27 cellular contexts compared by ENCODE assay signal in the genomic region with DNA sequence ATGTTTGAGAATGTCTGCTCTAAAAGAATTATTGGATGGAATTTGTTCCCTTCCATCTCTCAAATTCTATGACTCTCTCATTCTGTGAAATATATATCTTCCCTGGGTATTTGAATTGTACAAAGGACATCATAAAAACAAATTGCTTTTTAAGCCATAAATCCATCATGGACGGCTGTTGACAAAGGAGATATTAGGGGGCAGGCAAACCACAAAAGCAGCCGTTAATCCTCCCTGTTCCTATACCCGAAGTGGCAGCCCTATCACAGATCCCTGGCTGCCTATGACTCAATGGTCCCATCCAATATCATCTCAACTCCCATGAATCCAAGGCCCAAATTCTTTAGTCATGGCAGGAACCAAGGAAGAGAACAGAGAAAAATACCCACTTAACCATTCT.
"Had no signal": no experiment of that assay in that cellular context is flagged by ENCODE, and none has a peak within 500 bp of the region (broad histone marks: within the 10 kb centered on the region; RNA-seq: fewer than 3 reads in every experiment).

No MANE protein-coding gene starts in this region.

- ATAC-seq: activated CD4-positive, alpha-beta T cell treated with anti-CD3 and anti-CD28 coated beads for 36 hours; activated CD8-positive, alpha-beta memory T cell treated with anti-CD3 and anti-CD28 coated beads, Interleukin-2, amount 10 ng/mL, durations not matched to agents 7 days and 5 days; activated CD8-positive, alpha-beta T cell treated with anti-CD3 and anti-CD28 coated beads, Interleukin-2, amount 10 ng/mL, durations not matched to agents 7 days and 5 days; body of pancreas had no signal

- H3K4me1 Mint-ChIP-seq: activated CD4-positive, alpha-beta T cell treated with anti-CD3 and anti-CD28 coated beads for 36 hours; activated CD4-positive, alpha-beta T cell treated with anti-CD3 and anti-CD28 coated beads, Interleukin-2, amount 10 ng/mL, durations not matched to agents 24 days and 14 days; activated CD8-positive, alpha-beta memory T cell treated with anti-CD3 and anti-CD28 coated beads, Interleukin-2, amount 10 ng/mL, durations not matched to agents 7 days and 5 days had no signal

- H3K27me3 ChIP-seq: body of pancreas had no signal

- H3K36me3 Mint-ChIP-seq: activated CD4-positive, alpha-beta memory T cell treated with anti-CD3 and anti-CD28 coated beads for 36 hours; activated CD8-positive, alpha-beta memory T cell treated with anti-CD3 and anti-CD28 coated beads, Interleukin-2, amount 10 ng/mL, durations not matched to agents 7 days and 5 days; activated naive CD8-positive, alpha-beta T cell had no signal

- H3K9me3 ChIP-seq: body of pancreas had no signal

- DNase-seq: activated CD4-positive, alpha-beta memory T cell treated with anti-CD3 and anti-CD28 coated beads for 36 hours; activated CD4-positive, alpha-beta T cell treated with anti-CD3 and anti-CD28 coated beads for 36 hours; activated CD4-positive, alpha-beta T cell treated with anti-CD3 and anti-CD28 coated beads, Interleukin-2, amount 10 ng/mL, durations not matched to agents 24 days and 14 days; activated CD4-positive, CD25-positive, alpha-beta regulatory T cell; activated CD4-positive, CD25-positive, alpha-beta regulatory T cell treated with anti-CD3 and anti-CD28 coated beads, Interleukin-2, amount 50 U/mL, for 72 hours; activated CD8-positive, alpha-beta memory T cell treated with anti-CD3 and anti-CD28 coated beads, Interleukin-2, amount 10 ng/mL, durations not matched to agents 7 days and 5 days; activated CD8-positive, alpha-beta memory T cell treated with anti-CD3 and anti-CD28 coated beads, Interleukin-2, amount 50 U/mL, for 4 hours; activated CD8-positive, alpha-beta T cell treated with anti-CD3 and anti-CD28 coated beads, Interleukin-2, amount 10 ng/mL, durations not matched to agents 7 days and 5 days; activated gamma-delta T cell; activated naive CD4-positive, alpha-beta T cell treated with anti-CD3 and anti-CD28 coated beads, Interleukin-2, amount 50 U/mL, for 16 hours; activated naive CD4-positive, alpha-beta T cell treated with Interleukin-2 at 50 U/mL for 16 hours; activated T-cell treated with anti-CD3 and anti-CD28 coated beads, Interleukin-2, amount 50 U/mL, for 1 hour; activated T-cell treated with anti-CD3 and anti-CD28 coated beads, Interleukin-2, amount 50 U/mL, for 48 hours; amygdala; aorta; body of pancreas; caudate nucleus; cortex of kidney; dermis blood vessel endothelial cell; effector CD8-positive, alpha-beta T cell; foreskin fibroblast; head of caudate nucleus; T-helper 2 cell had no signal

- H3K4me3 Mint-ChIP-seq: activated CD4-positive, alpha-beta memory T cell treated with anti-CD3 and anti-CD28 coated beads for 36 hours; activated CD4-positive, alpha-beta T cell treated with anti-CD3 and anti-CD28 coated beads for 36 hours; activated CD4-positive, alpha-beta T cell treated with anti-CD3 and anti-CD28 coated beads, Interleukin-2, amount 10 ng/mL, durations not matched to agents 24 days and 14 days; activated CD8-positive, alpha-beta memory T cell treated with anti-CD3 and anti-CD28 coated beads, Interleukin-2, amount 10 ng/mL, durations not matched to agents 7 days and 5 days; activated CD8-positive, alpha-beta T cell treated with anti-CD3 and anti-CD28 coated beads, Interleukin-2, amount 10 ng/mL, durations not matched to agents 7 days and 5 days; activated naive CD8-positive, alpha-beta T cell; activated T-helper 1 cell treated with anti-CD3 and anti-CD28 coated beads, Interleukin-12 subunit alpha, Interleukin-12 subunit beta, Interleukin-2, Interleukin-4 antibody, amounts not matched to agents 30 ng/mL and 10 ng/mL and 1 ng/mL, durations not matched to agents 14 hours and 24 hours and 36 hours had no signal

- H3K4me1 ChIP-seq: body of pancreas had no signal

- H3K9me3 Mint-ChIP-seq: activated CD4-positive, alpha-beta memory T cell treated with anti-CD3 and anti-CD28 coated beads for 36 hours; activated CD4-positive, alpha-beta T cell treated with anti-CD3 and anti-CD28 coated beads, Interleukin-2, amount 10 ng/mL, durations not matched to agents 24 days and 14 days; activated T-helper 1 cell treated with anti-CD3 and anti-CD28 coated beads, Interleukin-12 subunit alpha, Interleukin-12 subunit beta, Interleukin-2, Interleukin-4 antibody, amounts not matched to agents 30 ng/mL and 10 ng/mL and 1 ng/mL, durations not matched to agents 14 hours and 24 hours and 36 hours; activated T-helper 2 cell treated with anti-CD3 and anti-CD28 coated beads, Interferon-gamma antibody, Interleukin-2, Interleukin-4, amounts not matched to agents 10 μg/mL and 5 μg/mL and 100 μg/mL, durations not matched to agents 14 hours and 24 hours and 36 hours had no signal

- H3K4me3 ChIP-seq: body of pancreas had no signal

- H3K27ac ChIP-seq: body of pancreas, epithelial cell of prostate had no signal

- H3K27me3 Mint-ChIP-seq: activated CD4-positive, alpha-beta T cell treated with anti-CD3 and anti-CD28 coated beads for 36 hours had no signal

- H3K27ac Mint-ChIP-seq: activated CD4-positive, alpha-beta memory T cell treated with anti-CD3 and anti-CD28 coated beads for 36 hours; activated CD4-positive, alpha-beta T cell treated with anti-CD3 and anti-CD28 coated beads for 36 hours; activated CD4-positive, alpha-beta T cell treated with anti-CD3 and anti-CD28 coated beads, Interleukin-2, amount 10 ng/mL, durations not matched to agents 24 days and 14 days; activated CD8-positive, alpha-beta memory T cell treated with anti-CD3 and anti-CD28 coated beads, Interleukin-2, amount 10 ng/mL, durations not matched to agents 7 days and 5 days; activated CD8-positive, alpha-beta T cell treated with anti-CD3 and anti-CD28 coated beads, Interleukin-2, amount 10 ng/mL, durations not matched to agents 7 days and 5 days; activated naive CD8-positive, alpha-beta T cell; activated T-helper 1 cell treated with anti-CD3 and anti-CD28 coated beads, Interleukin-12 subunit alpha, Interleukin-12 subunit beta, Interleukin-2, Interleukin-4 antibody, amounts not matched to agents 30 ng/mL and 10 ng/mL and 1 ng/mL, durations not matched to agents 14 hours and 24 hours and 36 hours; activated T-helper 2 cell treated with anti-CD3 and anti-CD28 coated beads, Interferon-gamma antibody, Interleukin-2, Interleukin-4, amounts not matched to agents 10 μg/mL and 5 μg/mL and 100 μg/mL, durations not matched to agents 14 hours and 24 hours and 36 hours had no signal
